In the genomic region with DNA sequence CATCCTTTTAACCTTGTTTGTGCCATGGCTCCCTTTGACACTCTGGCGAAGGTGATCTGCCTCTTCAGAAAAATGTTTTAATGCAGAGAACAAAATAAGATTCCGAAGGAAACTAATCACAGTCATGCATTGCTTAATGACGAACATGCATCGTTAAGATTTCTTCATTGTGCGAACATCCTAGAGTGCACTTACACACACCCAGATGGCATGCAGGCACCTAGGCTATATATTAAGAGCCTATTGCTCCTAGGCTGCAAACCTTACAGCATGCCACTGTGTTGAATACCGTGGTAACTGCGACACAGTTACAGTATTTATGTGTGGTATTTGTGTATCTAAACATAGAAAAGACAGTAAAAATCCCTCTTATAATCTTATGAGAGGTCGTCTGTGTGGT, we compare ENCODE assay signal across 27 cellular contexts.
"Had no signal": no experiment of that assay in that cellular context is flagged by ENCODE, and none has a peak within 500 bp of the region (broad histone marks: within the 10 kb centered on the region; RNA-seq: fewer than 3 reads in every experiment).

No MANE protein-coding gene starts in this region.

- H3K9me3 ChIP-seq: body of pancreas, MG63, Peyer's patch, SJSA1 had no signal

- H3K4me3 ChIP-seq: body of pancreas, MG63, Peyer's patch, SJSA1 had no signal

- H3K4me1 ChIP-seq: SJSA1 had no signal

- DNase-seq: activated CD4-positive, alpha-beta T cell treated with anti-CD3 and anti-CD28 coated beads for 4 hours; activated CD4-positive, alpha-beta T cell treated with anti-CD3 and anti-CD28 coated beads, Interleukin-2, amount 50 U/mL, for 4 hours; activated CD4-positive, CD25-positive, alpha-beta regulatory T cell; activated CD8-positive, alpha-beta memory T cell treated with anti-CD3 and anti-CD28 coated beads, Interleukin-2, amount 10 ng/mL, durations not matched to agents 7 days and 5 days; activated effector memory CD4-positive, alpha-beta T cell treated with Interleukin-2 at 50 U/mL for 16 hours; activated naive CD4-positive, alpha-beta T cell; activated T-cell treated with anti-CD3 and anti-CD28 coated beads, Interleukin-2, amount 50 U/mL, for 24 hours; aorta; body of pancreas; MG63; MV-4-11; NCI-H1092 treated with DMSO at 0.1 percent for 48 hours; NCI-H1436 treated with DMSO at 0.1 percent for 48 hours; NCI-H2171 treated with DMSO at 0.1 percent for 48 hours; NCI-H345; NCI-H510A; NCI-H526 treated with DMSO at 0.1 percent for 48 hours; NK-92 treated with Interleukin-12 subunit alpha and Interleukin-12 subunit beta, amount 100 ng/mL, for 24 hours; OCI-M1; Peyer's patch; SHP77; T-helper 17 cell; T-helper 9 cell had no signal

- H3K4me3 Mint-ChIP-seq: activated CD8-positive, alpha-beta memory T cell treated with anti-CD3 and anti-CD28 coated beads, Interleukin-2, amount 10 ng/mL, durations not matched to agents 7 days and 5 days; activated naive CD4-positive, alpha-beta T cell treated with anti-CD3 and anti-CD28 coated beads, Interleukin-2, amount 50 U/mL, for 24 hours; activated T-cell treated with anti-CD3 and anti-CD28 coated beads, Interleukin-2, amount 50 U/mL, for 24 hours; activated T-helper 1 cell treated with anti-CD3 and anti-CD28 coated beads, Interleukin-12 subunit alpha, Interleukin-12 subunit beta, Interleukin-2, Interleukin-4 antibody, amounts not matched to agents 30 ng/mL and 10 ng/mL and 1 ng/mL, durations not matched to agents 14 hours and 24 hours and 36 hours; central memory CD8-positive, alpha-beta T cell; T-helper 17 cell had no signal

- ATAC-seq: activated CD8-positive, alpha-beta memory T cell treated with anti-CD3 and anti-CD28 coated beads, Interleukin-2, amount 10 ng/mL, durations not matched to agents 7 days and 5 days; body of pancreas; T-helper 17 cell had no signal

- H3K36me3 Mint-ChIP-seq: activated CD8-positive, alpha-beta memory T cell treated with anti-CD3 and anti-CD28 coated beads, Interleukin-2, amount 10 ng/mL, durations not matched to agents 7 days and 5 days; activated naive CD4-positive, alpha-beta T cell treated with anti-CD3 and anti-CD28 coated beads, Interleukin-2, amount 50 U/mL, for 24 hours had no signal

- H3K4me1 Mint-ChIP-seq: activated CD8-positive, alpha-beta memory T cell treated with anti-CD3 and anti-CD28 coated beads, Interleukin-2, amount 10 ng/mL, durations not matched to agents 7 days and 5 days; activated naive CD4-positive, alpha-beta T cell treated with anti-CD3 and anti-CD28 coated beads, Interleukin-2, amount 50 U/mL, for 24 hours had no signal

- H3K36me3 ChIP-seq: Peyer's patch had no signal

- H3K27ac ChIP-seq: body of pancreas, Peyer's patch, SJSA1 had no signal

- H3K27ac Mint-ChIP-seq: activated CD8-positive, alpha-beta memory T cell treated with anti-CD3 and anti-CD28 coated beads, Interleukin-2, amount 10 ng/mL, durations not matched to agents 7 days and 5 days; activated naive CD4-positive, alpha-beta T cell treated with anti-CD3 and anti-CD28 coated beads, Interleukin-2, amount 50 U/mL, for 24 hours; activated T-cell treated with anti-CD3 and anti-CD28 coated beads, Interleukin-2, amount 50 U/mL, for 24 hours; activated T-helper 1 cell treated with anti-CD3 and anti-CD28 coated beads, Interleukin-12 subunit alpha, Interleukin-12 subunit beta, Interleukin-2, Interleukin-4 antibody, amounts not matched to agents 30 ng/mL and 10 ng/mL and 1 ng/mL, durations not matched to agents 14 hours and 24 hours and 36 hours; T-helper 17 cell had no signal

- H3K9me3 Mint-ChIP-seq: activated naive CD4-positive, alpha-beta T cell treated with anti-CD3 and anti-CD28 coated beads, Interleukin-2, amount 50 U/mL, for 24 hours; activated T-cell treated with anti-CD3 and anti-CD28 coated beads, Interleukin-2, amount 50 U/mL, for 24 hours; activated T-helper 1 cell treated with anti-CD3 and anti-CD28 coated beads, Interleukin-12 subunit alpha, Interleukin-12 subunit beta, Interleukin-2, Interleukin-4 antibody, amounts not matched to agents 30 ng/mL and 10 ng/mL and 1 ng/mL, durations not matched to agents 14 hours and 24 hours and 36 hours; central memory CD8-positive, alpha-beta T cell had no signal

- H3K27me3 ChIP-seq: body of pancreas, MG63, Peyer's patch, SJSA1 had no signal
